ENCODE assay signal across 8 cellular contexts in genomic region chr14:106761886-106762816, GRCh38.
DNase-seq lines count a peak whose midpoint lies in the region; ATAC-seq and TF ChIP-seq lines count a peak whose summit lies in the region.
"Not testable (repeated sequence)": the region's sequence is repeated elsewhere in the genome, so short reads cannot be mapped to it uniquely, and the experiment has no call there.

No MANE protein-coding gene starts in this region.

- not testable (repeated sequence) for H3K27ac ChIP-seq in CD4-positive, alpha-beta T cell (ENCODE audit: low read depth, low read length)
- peak overlapping the region; percentile 55 for H3K27ac ChIP-seq in KOPT-K1 (ENCODE audit: low read depth, low read length, poor library complexity, severe bottlenecking)

- CTCF ChIA-PET in CD4-positive, alpha-beta T cell (lab: Charles Lee); activated CD4-positive, alpha-beta T cell treated with anti-CD3 and anti-CD28 coated beads for 36 hours (lab: Charles Lee): not testable (repeated sequence)

- H3K4me1 Mint-ChIP-seq in CD4-positive, alpha-beta T cell (ENCODE audit: low read depth) = peaks cover 24% of the 10 kb centered on the region
- H3K4me1 Mint-ChIP-seq in activated CD4-positive, alpha-beta T cell treated with anti-CD3 and anti-CD28 coated beads for 36 hours = peaks cover 25% of the 10 kb centered on the region
- H3K4me1 Mint-ChIP-seq in activated T-cell treated with anti-CD3 and anti-CD28 coated beads, Interleukin-2, amount 50 U/mL, for 24 hours (ENCODE audit: low read depth) = peaks cover 41% of the 10 kb centered on the region
- peaks cover 19% of the 10 kb centered on the region for H3K4me1 Mint-ChIP-seq in central memory CD8-positive, alpha-beta T cell
- H3K4me1 Mint-ChIP-seq in stimulated activated memory B cell treated with anti-CD40 and anti-IgM and Interleukin-4, amounts not matched to agents 10 μg/mL and 1 μg/mL and 100 μg/mL, for 72 hours = not testable (repeated sequence)

- peak; percentile 69 for ATAC-seq in CD4-positive, alpha-beta T cell (ENCODE audit: poor library complexity)
- ATAC-seq in GM18909 (IDR thresholded peaks at IDR 0.05; ENCODE audit: poor library complexity, unreplicated experiment) (peak; percentile 42), HG02759 (IDR thresholded peaks at IDR 0.05; ENCODE audit: unreplicated experiment) (peak; percentile 58)
- peak; percentile 26 for ATAC-seq in activated CD4-positive, alpha-beta T cell treated with anti-CD3 and anti-CD28 coated beads for 36 hours
- ATAC-seq in central memory CD8-positive, alpha-beta T cell (replicated peaks; ENCODE audit: extremely low read depth, poor library complexity, severe bottlenecking) = peak; percentile 87
- ATAC-seq in stimulated activated memory B cell treated with anti-CD40 and anti-IgM and Interleukin-4, amounts not matched to agents 10 μg/mL and 1 μg/mL and 100 μg/mL, for 72 hours = peak; percentile 61

- not testable (repeated sequence) for H3K27me3 Mint-ChIP-seq in CD4-positive, alpha-beta T cell; activated CD4-positive, alpha-beta T cell treated with anti-CD3 and anti-CD28 coated beads for 36 hours; activated T-cell treated with anti-CD3 and anti-CD28 coated beads, Interleukin-2, amount 50 U/mL, for 24 hours; central memory CD8-positive, alpha-beta T cell; stimulated activated memory B cell treated with anti-CD40 and anti-IgM and Interleukin-4, amounts not matched to agents 10 μg/mL and 1 μg/mL and 100 μg/mL, for 72 hours

- TF ChIP-seq CTCF in CD4-positive, alpha-beta T cell (IDR thresholded peaks at IDR 0.05) = not testable (repeated sequence)

- not testable (repeated sequence) for H3K9me3 ChIP-seq in CD4-positive, alpha-beta T cell (ENCODE audit: control insufficient read depth, low read length); KOPT-K1 (ENCODE audit: insufficient read depth, low read length, poor library complexity, severe bottlenecking)

- not testable (repeated sequence) for H3K4me3 Mint-ChIP-seq in CD4-positive, alpha-beta T cell; activated CD4-positive, alpha-beta T cell treated with anti-CD3 and anti-CD28 coated beads for 36 hours; activated T-cell treated with anti-CD3 and anti-CD28 coated beads, Interleukin-2, amount 50 U/mL, for 24 hours; stimulated activated memory B cell treated with anti-CD40 and anti-IgM and Interleukin-4, amounts not matched to agents 10 μg/mL and 1 μg/mL and 100 μg/mL, for 72 hours
- peak overlapping the region; percentile 29 for H3K4me3 Mint-ChIP-seq in central memory CD8-positive, alpha-beta T cell

- POLR2A ChIA-PET in CD4-positive, alpha-beta T cell (lab: Charles Lee); activated CD4-positive, alpha-beta T cell treated with anti-CD3 and anti-CD28 coated beads for 36 hours (lab: Charles Lee): not testable (repeated sequence)

- DNase-seq in CD4-positive, alpha-beta T cell = peak in 4 of 10 experiments; percentile 3 to 30 (median 24)
- DNase-seq in activated CD4-positive, alpha-beta T cell treated with anti-CD3 and anti-CD28 coated beads for 36 hours = peak; percentile 26
- DNase-seq in activated T-cell treated with anti-CD3 and anti-CD28 coated beads, Interleukin-2, amount 50 U/mL, for 24 hours = peak; percentile 44
- peak in 1 of 2 donors; percentile 48 for DNase-seq in central memory CD8-positive, alpha-beta T cell (ENCODE audit: low spot score in 2 of 2)

- not testable (repeated sequence) for H3K36me3 ChIP-seq in KOPT-K1 (ENCODE audit: insufficient read depth, low read length)

- intact Hi-C loops in CD4-positive, alpha-beta T cell (cut with DNase I, micrococcal nuclease) = not testable (repeated sequence)
- intact Hi-C loops in activated CD4-positive, alpha-beta T cell treated with anti-CD3 and anti-CD28 coated beads for 36 hours (cut with DNase I, micrococcal nuclease) = loop anchor here in 1 of 2 experiments (10.0 kb wide), 1 partner anchor 627 kb away; no protein-coding TSS in a partner anchor

- H3K27me3 ChIP-seq in CD4-positive, alpha-beta T cell (ENCODE audit: control insufficient read depth, insufficient read depth, low read length) = not testable (repeated sequence)

- H3K9me3 Mint-ChIP-seq in CD4-positive, alpha-beta T cell; activated CD4-positive, alpha-beta T cell treated with anti-CD3 and anti-CD28 coated beads for 36 hours (ENCODE audit: low read depth); activated T-cell treated with anti-CD3 and anti-CD28 coated beads, Interleukin-2, amount 50 U/mL, for 24 hours; central memory CD8-positive, alpha-beta T cell; stimulated activated memory B cell treated with anti-CD40 and anti-IgM and Interleukin-4, amounts not matched to agents 10 μg/mL and 1 μg/mL and 100 μg/mL, for 72 hours: not testable (repeated sequence)

- H3K27ac Mint-ChIP-seq in CD4-positive, alpha-beta T cell = peak overlapping the region; percentile 56
- H3K27ac Mint-ChIP-seq in activated CD4-positive, alpha-beta T cell treated with anti-CD3 and anti-CD28 coated beads for 36 hours; activated T-cell treated with anti-CD3 and anti-CD28 coated beads, Interleukin-2, amount 50 U/mL, for 24 hours; central memory CD8-positive, alpha-beta T cell (ENCODE audit: low read depth); stimulated activated memory B cell treated with anti-CD40 and anti-IgM and Interleukin-4, amounts not matched to agents 10 μg/mL and 1 μg/mL and 100 μg/mL, for 72 hours: not testable (repeated sequence)

- not testable (repeated sequence) for H3K36me3 Mint-ChIP-seq in CD4-positive, alpha-beta T cell (ENCODE audit: low read depth); activated CD4-positive, alpha-beta T cell treated with anti-CD3 and anti-CD28 coated beads for 36 hours (ENCODE audit: low read depth); activated T-cell treated with anti-CD3 and anti-CD28 coated beads, Interleukin-2, amount 50 U/mL, for 24 hours (ENCODE audit: low read depth); central memory CD8-positive, alpha-beta T cell (ENCODE audit: insufficient read depth); stimulated activated memory B cell treated with anti-CD40 and anti-IgM and Interleukin-4, amounts not matched to agents 10 μg/mL and 1 μg/mL and 100 μg/mL, for 72 hours

Comparison
In these comparisons a context has a peak if more than half of its experiments do, and no peak if none do; other contexts are left out.
1. ATAC-seq: peak in every context shown above with its lines; median percentile 87 in central memory CD8-positive, alpha-beta T cell; 69 in CD4-positive, alpha-beta T cell; 61 in stimulated activated memory B cell treated with anti-CD40 and anti-IgM and Interleukin-4, amounts not matched to agents 10 μg/mL and 1 μg/mL and 100 μg/mL, for 72 hours; 58 in HG02759; 42 in GM18909; 26 in activated CD4-positive, alpha-beta T cell treated with anti-CD3 and anti-CD28 coated beads for 36 hours.